ENCODE assay signal across 12 cellular contexts in the genomic region with DNA sequence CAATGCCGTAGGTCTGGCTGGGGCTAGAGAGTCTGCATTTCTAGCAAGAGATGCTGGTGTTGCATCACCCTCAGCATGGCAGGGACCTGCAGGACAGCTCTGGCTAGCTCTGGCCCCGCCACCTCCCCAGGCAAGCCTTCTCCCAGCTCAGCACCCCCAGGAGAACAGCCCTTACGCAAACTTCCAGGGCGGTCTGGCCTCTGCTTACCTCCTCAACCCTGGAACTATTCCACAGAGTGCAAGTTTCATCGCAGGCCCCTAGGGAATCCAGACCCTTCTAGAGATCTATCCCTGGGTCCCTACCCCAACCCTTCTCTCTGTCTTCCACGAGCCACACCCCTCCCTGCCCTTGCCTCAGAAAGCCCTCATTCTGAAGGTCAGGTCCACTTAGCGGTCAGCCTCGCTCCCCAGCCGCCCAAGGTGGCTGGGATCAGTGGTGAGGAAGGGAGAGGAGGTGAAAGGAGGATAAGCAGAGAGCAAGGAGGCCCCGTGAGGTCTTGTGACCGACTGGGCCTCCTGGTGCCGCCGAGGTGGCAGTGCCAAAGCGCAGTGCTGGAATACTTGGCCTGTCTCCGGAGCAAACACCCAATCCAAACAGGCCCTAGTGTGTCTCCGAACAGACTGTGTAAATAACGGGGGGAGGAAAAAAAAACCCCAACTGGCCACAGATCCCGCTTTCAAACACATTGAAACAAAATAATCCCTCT.
DNase-seq lines count a peak whose midpoint lies in the region; ATAC-seq, FAIRE-seq and TF ChIP-seq lines count a peak whose summit lies in the region.
"Had no signal": no experiment of that assay in that cellular context is flagged by ENCODE, and none has a peak within 500 bp of the region (broad histone marks: within the 10 kb centered on the region; RNA-seq: fewer than 3 reads in every experiment).

No MANE protein-coding gene starts in this region.

- CTCF ChIA-PET in A549 (lab: Yijun Ruan, JAX), result interaction anchor here (0.5 to 1.1 kb wide), 3 partner anchors 49 to 725 kb away, joined by 4 read pairs; no protein-coding TSS in a partner anchor

- peak overlapping the region; percentile 72 to 81 (median 76) for H3K27ac Mint-ChIP-seq in nephron

- H3K27ac ChIP-seq in A549, result peak overlapping the region; percentile 63 to 81

- no peaks in the 10 kb centered on the region for H3K9me3 ChIP-seq in A549

- TF ChIP-seq EP300 in A549 (IDR thresholded peaks at IDR 0.05), result no peak

- DNase-seq in A549 (ENCODE audit: low read depth in 1 of 2, low spot score in 1 of 2) (no peak), NCI-H446 treated with DMSO at 0.1 percent for 48 hours (lab: John Stamatoyannopoulos, UW) (peak; percentile 63), dedifferentiated amniotic fluid mesenchymal stem cell (ENCODE audit: extremely low spot score) (no peak)
- DNase-seq: foreskin melanocyte, NCI-H1105 treated with DMSO at 0.1 percent for 48 hours, small intestine had no signal

- ATAC-seq in A549, result peak; percentile 48 to 59; a peak in 4 of 6 replicates
- ATAC-seq in esophagus mucosa, result peak; percentile 62
- no peak for ATAC-seq in HG02759 (IDR thresholded peaks at IDR 0.05; ENCODE audit: unreplicated experiment)
- ATAC-seq in GM18502 (IDR thresholded peaks at IDR 0.05; ENCODE audit: poor library complexity, unreplicated experiment), result no peak
- ATAC-seq in HG02885 (IDR thresholded peaks at IDR 0.05; ENCODE audit: poor library complexity, unreplicated experiment), result no peak

- H3K4me3 ChIP-seq in A549, result no peak overlapping the region

- WGBS in A549 (ENCODE audit: missing lambda C conversion rate), result 80% methylated on average over 18 of the region's 18 CpGs

- TF ChIP-seq CTCF in A549 (IDR thresholded peaks at IDR 0.05) (no peak), nephron (IDR thresholded peaks at IDR 0.05; ENCODE audit: unreplicated experiment in 3 of 3) (no peak)

- peaks cover 11% of the 10 kb centered on the region for H3K36me3 Mint-ChIP-seq in nephron (ENCODE audit: low read depth)

- POLR2A ChIA-PET in A549 (lab: Yijun Ruan, JAX), result interaction anchor here (0.7 kb wide), 1 partner anchor 350 kb away, joined by 3 read pairs; no protein-coding TSS in a partner anchor

- no peak for FAIRE-seq in A549 (lab: Jason Lieb, UNC)
- FAIRE-seq: RCC 7860, small intestine had no signal

- no peak for TF ChIP-seq POLR2A in A549 (IDR thresholded peaks at IDR 0.05; ENCODE audit: low read length)

- H3K4me3 Mint-ChIP-seq in nephron, result no peak overlapping the region

- H3K4me1 ChIP-seq in A549, result peaks cover 40% of the 10 kb centered on the region

- H3K27me3 Mint-ChIP-seq in nephron (ENCODE audit: low read depth), result peaks cover 20% of the 10 kb centered on the region

- no peak for TF ChIP-seq RAD21 in A549 (conservative IDR thresholded peaks at IDR 0.05 in 1 of 2, IDR thresholded peaks at IDR 0.05 in 1 of 2)

- H3K4me1 Mint-ChIP-seq in nephron, result peaks cover 16% of the 10 kb centered on the region

- peaks cover 10% of the 10 kb centered on the region for H3K9me3 Mint-ChIP-seq in nephron

- H3K4me2 ChIP-seq in A549, result peak overlapping the region; percentile 60

TF ChIP-seq in A549, 52 proteins besides CTCF, POLR2A, EP300 and RAD21:
- TF ChIP-seq TP53 (CRISPR knock-in tag; IDR thresholded peaks at IDR 0.05), result no peak
- TF ChIP-seq, protein P1, sequence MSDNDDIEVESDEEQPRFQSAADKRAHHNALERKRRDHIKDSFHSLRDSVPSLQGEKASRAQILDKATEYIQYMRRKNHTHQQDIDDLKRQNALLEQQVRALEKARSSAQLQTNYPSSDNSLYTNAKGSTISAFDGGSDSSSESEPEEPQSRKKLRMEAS (IDR thresholded peaks at IDR 0.05), result 0 out of 2 replicates have a peak, but pooled peaks have one; percentile 27
- TF ChIP-seq TFCP2L1 (CRISPR knock-in tag; IDR thresholded peaks at IDR 0.05), result no peak
- no peak for TF ChIP-seq HOXA7 (CRISPR knock-in tag; IDR thresholded peaks at IDR 0.05)
- peak in 1 of 2 experiments; percentile 73; a peak in 1 of 4 replicates for TF ChIP-seq CEBPB (IDR thresholded peaks at IDR 0.05)

Comparison
In these comparisons a context has a peak if more than half of its experiments do, and no peak if none do; other contexts are left out.
1. ATAC-seq: peak in A549 (2 of 2) and esophagus mucosa (single experiment); none in HG02759 (single experiment), GM18502 (single experiment) and HG02885 (single experiment).